ENCODE assay signal across 8 cellular contexts in the genomic region with DNA sequence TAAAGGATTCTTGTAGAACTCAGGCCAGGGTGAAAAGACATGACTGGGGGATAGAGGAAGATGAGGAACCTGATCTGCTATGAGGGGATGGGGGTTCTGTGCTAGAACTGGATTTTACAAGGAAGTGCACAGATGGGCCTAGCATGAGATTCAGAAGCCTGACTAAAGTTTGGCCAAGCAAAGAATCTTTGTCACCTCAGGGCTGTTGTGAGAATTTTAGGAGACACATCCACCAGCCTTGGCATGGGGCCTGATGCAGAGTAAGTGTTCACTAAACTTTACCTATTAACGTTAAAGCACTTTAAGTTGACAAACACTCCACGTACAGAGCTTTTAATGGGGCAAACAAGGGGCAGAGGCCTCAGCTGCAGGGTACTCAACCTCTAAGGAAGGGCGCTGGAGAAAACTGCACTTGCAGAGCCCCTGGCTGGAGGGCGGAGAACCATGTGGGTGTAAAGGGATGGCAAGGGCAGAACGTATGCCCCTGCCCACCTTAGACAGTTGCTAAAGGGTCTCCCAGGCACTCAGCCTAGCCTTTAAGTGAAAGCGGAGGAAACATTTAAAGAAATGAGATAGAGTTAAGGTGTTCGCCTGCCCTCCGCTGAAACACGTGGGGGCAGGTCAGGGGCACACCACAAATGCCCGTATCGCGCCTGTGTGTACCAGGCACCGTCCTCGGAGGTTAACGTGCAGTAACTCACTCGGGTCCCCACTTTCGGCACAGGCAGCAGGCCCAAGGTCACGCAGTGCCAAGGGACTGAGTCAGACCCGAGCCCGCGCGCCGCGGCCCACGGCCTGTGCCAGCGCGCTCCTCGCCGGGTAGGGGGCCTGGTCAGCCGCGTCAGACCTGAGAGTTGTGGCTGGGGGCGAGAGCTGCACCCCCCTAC. TPM values are rescaled to one million over a fixed set of nuclear protein-coding genes. Genes with fewer than 3 reads are reported as not detected.
DNase-seq lines count a peak whose midpoint lies in the region; ATAC-seq and TF ChIP-seq lines count a peak whose summit lies in the region.

No MANE protein-coding gene starts in this region.

- H3K79me2 ChIP-seq in neural progenitor cell (ENCODE audit: low read depth): peaks cover 35% of the 10 kb centered on the region

- H3K9ac ChIP-seq in neural progenitor cell: no peak overlapping the region

- H3K9me3 Mint-ChIP-seq in neural progenitor cell: no peaks in the 10 kb centered on the region

- intact Hi-C loops in esophagus squamous epithelium (cut with DNase I): loop anchor here (10.0 kb wide), 1 partner anchor 128 kb away; no protein-coding TSS in a partner anchor

- peak; percentile 7 for ATAC-seq in GM21825 (IDR thresholded peaks at IDR 0.05; ENCODE audit: unreplicated experiment)

- H3K36me3 Mint-ChIP-seq in neural progenitor cell: peaks cover 31% of the 10 kb centered on the region

- H3K27me3 Mint-ChIP-seq in neural progenitor cell (ENCODE audit: insufficient read depth, low read depth): no peaks in the 10 kb centered on the region

- H3K4me3 ChIP-seq in AG10803 (ENCODE audit: low read length) (peak overlapping the region; percentile 55), esophagus squamous epithelium (peak overlapping the region; percentile 75 to 95 (median 83)), neural progenitor cell (peak overlapping the region; percentile 37)

- peaks cover 13 to 40% (median 23%) of the 10 kb centered on the region in 3 donors for H3K4me1 ChIP-seq in esophagus squamous epithelium
- H3K4me1 ChIP-seq in neural progenitor cell: peaks cover 29% of the 10 kb centered on the region

- no peak for TF ChIP-seq POLR2A in esophagus squamous epithelium (IDR thresholded peaks at IDR 0.05)

- H3K36me3 ChIP-seq in esophagus squamous epithelium (no peaks in the 10 kb centered on the region), neural progenitor cell (peaks cover 3% of the 10 kb centered on the region)

- H3K4me1 Mint-ChIP-seq in neural progenitor cell: peaks cover 31% of the 10 kb centered on the region

- DNase-seq in AG10803 (ENCODE audit: low read depth) (peak; percentile 15), T-helper 9 cell (peak; percentile 2), esophagus squamous epithelium (lab: John Stamatoyannopoulos, UW) (no peak), neural progenitor cell (ENCODE audit: low spot score) (no peak), NCI-H187 treated with DMSO at 0.1 percent for 48 hours (lab: John Stamatoyannopoulos, UW) (no peak), NCI-H1105 (lab: John Stamatoyannopoulos, UW) (no peak), NCI-H2107 treated with DMSO at 0.1 percent for 48 hours (lab: John Stamatoyannopoulos, UW; ENCODE audit: unreplicated experiment) (no peak)

- no peaks in the 10 kb centered on the region for H3K27me3 ChIP-seq in esophagus squamous epithelium
- peaks cover 16% of the 10 kb centered on the region for H3K27me3 ChIP-seq in neural progenitor cell

- peak overlapping the region; percentile 79 for H3K4me3 Mint-ChIP-seq in neural progenitor cell

- H3K9me3 ChIP-seq in esophagus squamous epithelium: no peaks in the 10 kb centered on the region
- no peaks in the 10 kb centered on the region for H3K9me3 ChIP-seq in neural progenitor cell (ENCODE audit: low read depth)

- WGBS in esophagus squamous epithelium, 2 donors: 55 to 65% methylated on average over 14 to 15 of the region's 32 CpGs

- TF ChIP-seq CTCF in AG10803 (conservative IDR thresholded peaks at IDR 0.05; ENCODE audit: low read length): no peak
- no peak for TF ChIP-seq CTCF in esophagus squamous epithelium (IDR thresholded peaks at IDR 0.05)
- no peak for TF ChIP-seq CTCF in neural progenitor cell (IDR thresholded peaks at IDR 0.05)

- peaks cover 34% of the 10 kb centered on the region for H4K20me1 ChIP-seq in neural progenitor cell (ENCODE audit: low read depth)

- peak overlapping the region; percentile 58 for H2AFZ ChIP-seq in neural progenitor cell (replicated peaks)

- H3K27ac ChIP-seq in esophagus squamous epithelium: peak overlapping the region; percentile 89 to 94 (median 92)
- no peak overlapping the region for H3K27ac ChIP-seq in neural progenitor cell

- H3K4me2 ChIP-seq in neural progenitor cell: peak overlapping the region; percentile 67

- H3K27ac Mint-ChIP-seq in neural progenitor cell: peak overlapping the region; percentile 6

- peaks cover 22% of the 10 kb centered on the region for H3F3A ChIP-seq in neural progenitor cell (ENCODE audit: low read depth)

RNA-seq across cellular contexts. Expression of gene MRPS6, which starts 1.0 kb away (rescaled TPM):
- total RNA-seq in esophagus squamous epithelium (10 to 100 TPM; 13.4 to 32.2 (median 20.1) TPM), neural progenitor cell (ENCODE audit: low replicate concordance) (67.5 and 108 TPM in 2 replicates)

RNA-seq across cellular contexts. Expression of gene SLC5A3, which starts 1.0 kb away (rescaled TPM):
- 10 to 100 TPM in 2 of 4 donors, 1 to 10 TPM in 2; 9.0 to 20.0 (median 11.4) TPM for total RNA-seq in esophagus squamous epithelium
- 31.8 and 44.3 TPM in 2 replicates for total RNA-seq in neural progenitor cell (ENCODE audit: low replicate concordance)

Comparison
In these comparisons a context has a peak if more than half of its experiments do, and no peak if none do; other contexts are left out.
1. DNase-seq: peak in AG10803 (single experiment) and T-helper 9 cell (single experiment); none in esophagus squamous epithelium (single experiment), neural progenitor cell (single experiment), NCI-H187 treated with DMSO at 0.1 percent for 48 hours (single experiment), NCI-H1105 (single experiment) and NCI-H2107 treated with DMSO at 0.1 percent for 48 hours (single experiment).
2. Peak in every context shown above with its lines, with median percentiles within 50 percentile points of each other: H3K4me3 ChIP-seq.